Comparison of ENCODE assay signal across 12 cellular contexts in the genomic region with DNA sequence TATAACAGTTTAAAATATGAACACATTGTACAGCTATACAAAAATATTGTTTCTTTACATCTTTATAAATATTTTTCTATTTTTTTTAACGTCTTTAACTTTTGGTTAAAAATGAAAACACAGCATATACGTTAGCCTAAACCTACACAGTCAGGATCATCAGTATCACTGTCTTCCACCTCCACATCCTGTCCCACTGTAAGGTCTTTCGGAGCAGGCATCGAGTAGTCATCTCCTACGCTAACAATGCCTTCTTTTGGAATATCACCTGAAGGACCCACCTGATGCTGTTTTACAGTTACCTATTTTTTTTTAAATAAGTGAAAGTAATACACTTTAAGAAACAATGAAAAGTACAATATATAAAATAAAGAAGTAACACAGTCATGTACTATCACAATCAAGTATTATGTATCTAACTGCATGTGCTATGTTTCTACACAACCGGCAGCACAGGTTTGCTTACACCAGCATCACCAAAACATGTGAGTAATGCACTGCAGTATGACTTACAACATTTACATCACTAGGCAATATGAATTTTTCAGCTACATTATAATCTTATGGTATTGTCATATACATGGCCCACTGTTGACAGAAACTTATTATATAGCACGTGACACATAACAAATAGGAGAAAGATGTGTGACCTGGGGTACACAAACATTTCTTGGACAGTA.
DNase-seq lines count a peak whose midpoint lies in the region; ATAC-seq and TF ChIP-seq lines count a peak whose summit lies in the region.
"Had no signal": no experiment of that assay in that cellular context is flagged by ENCODE, and none has a peak within 500 bp of the region (broad histone marks: within the 10 kb centered on the region; RNA-seq: fewer than 3 reads in every experiment).

No MANE protein-coding gene starts in this region.

- no peak for TF ChIP-seq CTCF in fibroblast of mammary gland (conservative IDR thresholded peaks at IDR 0.05; ENCODE audit: control insufficient read depth, insufficient read depth, low read depth, low read length)

- CTCF ChIA-PET in CD8-positive, alpha-beta memory T cell (lab: Charles Lee): no interaction called here

- H3K4me3 ChIP-seq in CD8-positive, alpha-beta memory T cell (ENCODE audit: low read length): no peak overlapping the region
- H3K4me3 ChIP-seq in fibroblast of mammary gland (ENCODE audit: control insufficient read depth, low read depth, low read length) (no peak overlapping the region), neuronal stem cell (ENCODE audit: low read length in 2 of 2) (no peak overlapping the region)
- H3K4me3 ChIP-seq: hepatocyte, upper lobe of right lung had no signal

- H2BK15ac ChIP-seq in neuronal stem cell (ENCODE audit: low read length): no peak overlapping the region

- H4K8ac ChIP-seq in neuronal stem cell (ENCODE audit: low read depth, low read length): no peak overlapping the region

- H2AFZ ChIP-seq in neuronal stem cell (ENCODE audit: low read length): no peak overlapping the region
- H2AFZ ChIP-seq: hepatocyte had no signal

- no peak overlapping the region for H3K4me2 ChIP-seq in neuronal stem cell (ENCODE audit: insufficient read depth, low read length, poor library complexity, severe bottlenecking)
- H3K4me2 ChIP-seq: hepatocyte had no signal

- H3K4me1 ChIP-seq in CD8-positive, alpha-beta memory T cell (ENCODE audit: insufficient read depth, low read length): peaks cover 25% of the 10 kb centered on the region
- H3K4me1 ChIP-seq in neuronal stem cell (ENCODE audit: control insufficient read depth in 2 of 2, insufficient read depth in 1 of 2, low read depth in 1 of 2, low read length in 2 of 2): no peaks in the 10 kb centered on the region
- H3K4me1 ChIP-seq: upper lobe of right lung had no signal

- no peaks in the 10 kb centered on the region for H3K27me3 Mint-ChIP-seq in CD8-positive, alpha-beta memory T cell

- H4K91ac ChIP-seq in neuronal stem cell (ENCODE audit: low read depth, low read length, poor library complexity): no peak overlapping the region

- H3K9me3 ChIP-seq in CD8-positive, alpha-beta memory T cell (ENCODE audit: low read length): no peaks in the 10 kb centered on the region
- H3K9me3 ChIP-seq in neuronal stem cell (replicated peaks in 1 of 2; ENCODE audit: control insufficient read depth in 2 of 2, insufficient read depth in 1 of 2, low read depth in 1 of 2, low read length in 2 of 2): peaks cover 1 to 9% of the 10 kb centered on the region in 2 donors
- H3K9me3 ChIP-seq: upper lobe of right lung had no signal

- H3K4ac ChIP-seq in neuronal stem cell (ENCODE audit: low read length): no peak overlapping the region

- H3K27me3 ChIP-seq in CD8-positive, alpha-beta memory T cell (ENCODE audit: insufficient read depth, low read length, poor library complexity, severe bottlenecking): no peaks in the 10 kb centered on the region
- H3K27me3 ChIP-seq in neuronal stem cell (ENCODE audit: control insufficient read depth in 3 of 3, insufficient read depth in 3 of 3, low read depth in 1 of 3, low read length in 3 of 3): no peaks in the 10 kb centered on the region
- H3K27me3 ChIP-seq: hepatocyte, upper lobe of right lung had no signal

- no peak overlapping the region for H3K23ac ChIP-seq in neuronal stem cell (ENCODE audit: low read depth, low read length, poor library complexity)

- DNase-seq in CD8-positive, alpha-beta memory T cell: peak in 1 of 5 donors; percentile 49
- DNase-seq in fibroblast of mammary gland (ENCODE audit: low read depth) (peak; percentile 89), GM19238 (ENCODE audit: insufficient read length, low spot score) (no peak), occipital lobe (lab: John Stamatoyannopoulos, UW) (no peak), neuronal stem cell (ENCODE audit: low spot score) (no peak), NCI-H128 (lab: John Stamatoyannopoulos, UW; ENCODE audit: unreplicated experiment) (no peak)
- DNase-seq: NCI-H748 treated with DMSO at 0.1 percent for 48 hours, right cardiac atrium, upper lobe of right lung had no signal

- POLR2A ChIA-PET in CD8-positive, alpha-beta memory T cell (lab: Charles Lee): no interaction called here

- H3K27ac Mint-ChIP-seq in CD8-positive, alpha-beta memory T cell: peak overlapping the region; percentile 63 to 92 (median 88)

- H3K4me3 Mint-ChIP-seq in CD8-positive, alpha-beta memory T cell: peak overlapping the region in 6 of 7 donors; percentile 56 to 75 (median 62)

- no peak overlapping the region for H2AK5ac ChIP-seq in neuronal stem cell (ENCODE audit: low read depth, low read length)

- H2BK120ac ChIP-seq in neuronal stem cell (ENCODE audit: low read depth, low read length): no peak overlapping the region

- H3K27ac ChIP-seq in CD8-positive, alpha-beta memory T cell (ENCODE audit: low read depth, low read length): peak overlapping the region; percentile 0
- no peak overlapping the region for H3K27ac ChIP-seq in neuronal stem cell (replicated peaks; ENCODE audit: low read length)
- H3K27ac ChIP-seq: hepatocyte, upper lobe of right lung had no signal

- H3K36me3 ChIP-seq in CD8-positive, alpha-beta memory T cell (ENCODE audit: insufficient read depth, low read length): no peaks in the 10 kb centered on the region
- H3K36me3 ChIP-seq in neuronal stem cell (replicated peaks in 1 of 2; ENCODE audit: control insufficient read depth in 2 of 2, insufficient read depth in 2 of 2, low read length in 2 of 2): peaks cover 0 to 2% of the 10 kb centered on the region in 2 donors
- H3K36me3 ChIP-seq: upper lobe of right lung had no signal

- ATAC-seq in GM21786 (IDR thresholded peaks at IDR 0.05; ENCODE audit: unreplicated experiment) (peak; percentile 2), SK-N-SH treated with all-trans-retinoic acid at 6 μM for 48 hours (peak; percentile 63)
- ATAC-seq: right cardiac atrium had no signal

- H2BK5ac ChIP-seq in neuronal stem cell (ENCODE audit: low read length): no peak overlapping the region

- H3K79me1 ChIP-seq in neuronal stem cell (ENCODE audit: low read depth, low read length): no peaks in the 10 kb centered on the region

- H3K9ac ChIP-seq in neuronal stem cell (ENCODE audit: low read depth, low read length, poor library complexity): no peak overlapping the region

- H3K18ac ChIP-seq in neuronal stem cell (ENCODE audit: low read length): no peak overlapping the region

- H3K9me3 Mint-ChIP-seq in CD8-positive, alpha-beta memory T cell: peaks cover 0 to 4% (median 0%) of the 10 kb centered on the region in 5 donors

- peaks cover 6 to 23% (median 10%) of the 10 kb centered on the region in 3 donors for H3K36me3 Mint-ChIP-seq in CD8-positive, alpha-beta memory T cell

- H3K4me1 Mint-ChIP-seq in CD8-positive, alpha-beta memory T cell: peaks cover 34 to 75% (median 60%) of the 10 kb centered on the region in 3 donors

- no peak overlapping the region for H2BK12ac ChIP-seq in neuronal stem cell (ENCODE audit: low read length)

- no peak overlapping the region for H3K14ac ChIP-seq in neuronal stem cell (ENCODE audit: low read length)

- WGBS in neuronal stem cell (ENCODE audit: extremely low coverage in 2 of 2, insufficient read length in 2 of 2, insufficient replicate concordance in 1 of 2), 2 donors: no CpG with 5 or more reads among the region's 7 CpGs

TF ChIP-seq in SK-N-SH treated with all-trans-retinoic acid at 6 μM for 48 hours, 23 proteins besides CTCF, POLR2A, EP300 and RAD21 (continues in another document):
- TF ChIP-seq CSDC2 (CRISPR knock-in tag; IDR thresholded peaks at IDR 0.05) (no peak), RARB (CRISPR knock-in tag; IDR thresholded peaks at IDR 0.05) (no peak), TCF4 (CRISPR knock-in tag; IDR thresholded peaks at IDR 0.05; ENCODE audit: borderline replicate concordance) (no peak), PPARA (CRISPR knock-in tag; IDR thresholded peaks at IDR 0.05; ENCODE audit: borderline replicate concordance) (no peak), ZFP30 (CRISPR knock-in tag; IDR thresholded peaks at IDR 0.05) (no peak), SNAI2 (CRISPR knock-in tag; IDR thresholded peaks at IDR 0.05) (no peak), TOX (CRISPR knock-in tag; IDR thresholded peaks at IDR 0.05; ENCODE audit: borderline replicate concordance) (no peak), ZC3H10 (CRISPR knock-in tag; IDR thresholded peaks at IDR 0.05) (no peak), OSR1 (CRISPR knock-in tag; IDR thresholded peaks at IDR 0.05) (no peak)
- TF ChIP-seq, protein P1, sequence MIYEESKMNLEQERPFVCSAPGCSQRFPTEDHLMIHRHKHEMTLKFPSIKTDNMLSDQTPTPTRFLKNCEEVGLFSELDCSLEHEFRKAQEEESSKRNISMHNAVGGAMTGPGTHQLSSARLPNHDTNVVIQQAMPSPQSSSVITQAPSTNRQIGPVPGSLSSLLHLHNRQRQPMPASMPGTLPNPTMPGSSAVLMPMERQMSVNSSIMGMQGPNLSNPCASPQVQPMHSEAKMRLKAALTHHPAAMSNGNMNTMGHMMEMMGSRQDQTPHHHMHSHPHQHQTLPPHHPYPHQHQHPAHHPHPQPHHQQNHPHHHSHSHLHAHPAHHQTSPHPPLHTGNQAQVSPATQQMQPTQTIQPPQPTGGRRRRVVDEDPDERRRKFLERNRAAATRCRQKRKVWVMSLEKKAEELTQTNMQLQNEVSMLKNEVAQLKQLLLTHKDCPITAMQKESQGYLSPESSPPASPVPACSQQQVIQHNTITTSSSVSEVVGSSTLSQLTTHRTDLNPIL (CRISPR knock-in tag; IDR thresholded peaks at IDR 0.05; ENCODE audit: low read depth): no peak
- TF ChIP-seq, protein P2, sequence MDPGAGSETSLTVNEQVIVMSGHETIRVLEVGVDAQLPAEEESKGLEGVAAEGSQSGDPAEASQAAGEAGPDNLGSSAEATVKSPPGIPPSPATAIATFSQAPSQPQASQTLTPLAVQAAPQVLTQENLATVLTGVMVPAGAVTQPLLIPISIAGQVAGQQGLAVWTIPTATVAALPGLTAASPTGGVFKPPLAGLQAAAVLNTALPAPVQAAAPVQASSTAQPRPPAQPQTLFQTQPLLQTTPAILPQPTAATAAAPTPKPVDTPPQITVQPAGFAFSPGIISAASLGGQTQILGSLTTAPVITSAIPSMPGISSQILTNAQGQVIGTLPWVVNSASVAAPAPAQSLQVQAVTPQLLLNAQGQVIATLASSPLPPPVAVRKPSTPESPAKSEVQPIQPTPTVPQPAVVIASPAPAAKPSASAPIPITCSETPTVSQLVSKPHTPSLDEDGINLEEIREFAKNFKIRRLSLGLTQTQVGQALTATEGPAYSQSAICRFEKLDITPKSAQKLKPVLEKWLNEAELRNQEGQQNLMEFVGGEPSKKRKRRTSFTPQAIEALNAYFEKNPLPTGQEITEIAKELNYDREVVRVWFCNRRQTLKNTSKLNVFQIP (CRISPR knock-in tag; IDR thresholded peaks at IDR 0.05; ENCODE audit: borderline replicate concordance, low read depth): no peak
